ENCODE assay signal across 8 cellular contexts in genomic region chr2:43217228-43218220, GRCh38. TPM values are rescaled to one million over a fixed set of nuclear protein-coding genes. Genes with fewer than 3 reads are reported as not detected.
DNase-seq lines count a peak whose midpoint lies in the region; ATAC-seq, FAIRE-seq and TF ChIP-seq lines count a peak whose summit lies in the region.

No MANE protein-coding gene starts in this region.

- H3K4me1 ChIP-seq in HepG2 (ENCODE audit: insufficient read depth, low read length) (peaks cover 61% of the 10 kb centered on the region), tibial artery (peaks cover 0 to 75% (median 50%) of the 10 kb centered on the region in 4 donors)

- peaks cover 6% of the 10 kb centered on the region for H4K20me1 ChIP-seq in HepG2 (ENCODE audit: insufficient read depth, low read length)

- in situ Hi-C loops in HepG2 (cut with HindIII; ENCODE audit: extremely low pct_ligation_motif_present, low pct_unique_long_range_greater_than_20kb), result no loop called here

- no peak for TF ChIP-seq EP300 in HepG2 (IDR thresholded peaks at IDR 0.05; ENCODE audit: low read depth in 2 of 2, low read length in 2 of 2)
- no peak for TF ChIP-seq EP300 in HepG2 (CRISPR knock-in tag; IDR thresholded peaks at IDR 0.05; ENCODE audit: borderline replicate concordance)

- no peaks in the 10 kb centered on the region for H3K36me3 ChIP-seq in HepG2 (replicated peaks in 1 of 2; ENCODE audit: control insufficient read depth in 1 of 2, insufficient read depth in 2 of 2, low read length in 2 of 2)
- peaks cover 0 to 5% (median 2%) of the 10 kb centered on the region in 3 donors for H3K36me3 ChIP-seq in tibial artery

- no peak for TF ChIP-seq RAD21 in HepG2 (CRISPR knock-in tag; IDR thresholded peaks at IDR 0.05)

- peaks cover 19% of the 10 kb centered on the region for H3K79me2 ChIP-seq in HepG2 (ENCODE audit: insufficient read depth, low read length)

- H3K9ac ChIP-seq in HepG2 (ENCODE audit: insufficient read depth, low read depth, low read length), result peak overlapping the region; percentile 80

- DNase-seq in activated CD4-positive, alpha-beta T cell treated with anti-CD3 and anti-CD28 coated beads, Interleukin-2, amount 10 ng/mL, durations not matched to agents 7 days and 5 days, result no peak
- DNase-seq in activated CD4-positive, alpha-beta T cell treated with anti-CD3 and anti-CD28 coated beads, Interleukin-2, amount 50 U/mL, for 1 hour, result no peak
- no peak for DNase-seq in activated naive CD8-positive, alpha-beta T cell treated with anti-CD3 and anti-CD28 coated beads, Interleukin-2, amount 10 ng/mL, durations not matched to agents 7 days and 5 days
- no peak for DNase-seq in HepG2 (ENCODE audit: low spot score)
- DNase-seq in tibial artery, result no peak
- no peak for DNase-seq in activated effector memory CD4-positive, alpha-beta T cell treated with Interleukin-2 at 50 U/mL for 16 hours

- CTCF ChIA-PET in activated CD4-positive, alpha-beta T cell treated with anti-CD3 and anti-CD28 coated beads, Interleukin-2, amount 10 ng/mL, durations not matched to agents 7 days and 5 days (lab: Charles Lee), result interaction anchor here (0.8 to 29.8 kb wide), 11 partner anchors 8 to 144 kb away, joined by 3 to 525 read pairs (median 4); no protein-coding TSS in a partner anchor
- CTCF ChIA-PET in HepG2 (lab: Yijun Ruan, JAX; ENCODE audit: low intra/inter-chr PET ratio, low total read pairs), result no interaction called here

- peaks cover 54% of the 10 kb centered on the region for H3K4me1 Mint-ChIP-seq in activated CD4-positive, alpha-beta T cell treated with anti-CD3 and anti-CD28 coated beads, Interleukin-2, amount 10 ng/mL, durations not matched to agents 7 days and 5 days
- H3K4me1 Mint-ChIP-seq in activated naive CD8-positive, alpha-beta T cell treated with anti-CD3 and anti-CD28 coated beads, Interleukin-2, amount 10 ng/mL, durations not matched to agents 7 days and 5 days, result peaks cover 38% of the 10 kb centered on the region

- TF ChIP-seq CTCF in HepG2 (CRISPR knock-in tag; IDR thresholded peaks at IDR 0.05) (no peak), tibial artery (IDR thresholded peaks at IDR 0.05) (no peak)

- no peaks in the 10 kb centered on the region; a peak in 1 of 5 replicates for H3K27me3 ChIP-seq in HepG2 (ENCODE audit: control insufficient read depth in 1 of 2, insufficient read depth in 2 of 2, low read length in 2 of 2)
- no peaks in the 10 kb centered on the region for H3K27me3 ChIP-seq in tibial artery

- FAIRE-seq in HepG2 (lab: Jason Lieb, UNC), result no peak

- peak overlapping the region; percentile 80 to 97 (median 89) for H3K4me3 ChIP-seq in HepG2 (replicated peaks in 1 of 3; ENCODE audit: insufficient read depth in 1 of 3, low read depth in 2 of 3, low read length in 3 of 3)
- peak overlapping the region; percentile 87 to 89 for H3K4me3 ChIP-seq in tibial artery

- H3K4me2 ChIP-seq in HepG2 (ENCODE audit: low read depth, low read length), result peak overlapping the region; percentile 99

- POLR2A ChIA-PET in activated CD4-positive, alpha-beta T cell treated with anti-CD3 and anti-CD28 coated beads, Interleukin-2, amount 10 ng/mL, durations not matched to agents 7 days and 5 days (lab: Charles Lee), result interaction anchor here (0.6 kb wide), 1 partner anchor 14 kb away, joined by 3 read pairs; no protein-coding TSS in a partner anchor
- POLR2A ChIA-PET in activated naive CD8-positive, alpha-beta T cell treated with anti-CD3 and anti-CD28 coated beads, Interleukin-2, amount 10 ng/mL, durations not matched to agents 7 days and 5 days (lab: Charles Lee), result interaction anchor here (0.7 to 17.2 kb wide), 12 partner anchors 7 to 84 kb away, joined by 3 to 1375 read pairs (median 28); partner anchors contain the start of gene ZFP36L2
- POLR2A ChIA-PET in HepG2 (lab: Yijun Ruan, JAX), result interaction anchor here (0.7 to 13.7 kb wide), 14 partner anchors 10 to 292 kb away, joined by 3 to 324 read pairs (median 19); partner anchors contain the start of gene ZFP36L2

- BruUV-seq in HepG2 (replicated peaks; lab: Mats Ljungman, UMichigan), result no TSS peak

- TF ChIP-seq POLR2A in HepG2 (IDR thresholded peaks at IDR 0.05; ENCODE audit: insufficient read depth in 1 of 2, low read depth in 2 of 2, low read length in 2 of 2), result no peak

- peaks cover 26% of the 10 kb centered on the region for H3K36me3 Mint-ChIP-seq in activated CD4-positive, alpha-beta T cell treated with anti-CD3 and anti-CD28 coated beads, Interleukin-2, amount 10 ng/mL, durations not matched to agents 7 days and 5 days (ENCODE audit: low read depth)
- peaks cover 26% of the 10 kb centered on the region for H3K36me3 Mint-ChIP-seq in activated naive CD8-positive, alpha-beta T cell treated with anti-CD3 and anti-CD28 coated beads, Interleukin-2, amount 10 ng/mL, durations not matched to agents 7 days and 5 days

- H3K27me3 Mint-ChIP-seq in activated CD4-positive, alpha-beta T cell treated with anti-CD3 and anti-CD28 coated beads, Interleukin-2, amount 10 ng/mL, durations not matched to agents 7 days and 5 days, result no peaks in the 10 kb centered on the region
- H3K27me3 Mint-ChIP-seq in activated naive CD8-positive, alpha-beta T cell treated with anti-CD3 and anti-CD28 coated beads, Interleukin-2, amount 10 ng/mL, durations not matched to agents 7 days and 5 days, result no peaks in the 10 kb centered on the region

- no peak for ATAC-seq in activated naive CD8-positive, alpha-beta T cell treated with anti-CD3 and anti-CD28 coated beads, Interleukin-2, amount 10 ng/mL, durations not matched to agents 7 days and 5 days (ENCODE audit: low read depth)
- ATAC-seq in HepG2 (no peak), GM21786 (IDR thresholded peaks at IDR 0.05; ENCODE audit: unreplicated experiment) (no peak), GM19463 (IDR thresholded peaks at IDR 0.05; ENCODE audit: unreplicated experiment) (no peak)

- WGBS in HepG2 (ENCODE audit: low lambda C conversion rate), result 45% methylated on average over 11 of the region's 14 CpGs

- peak overlapping the region; percentile 89 for H3K27ac ChIP-seq in HepG2 (ENCODE audit: extremely low read length, insufficient read depth, low read length)
- peak overlapping the region; percentile 96 to 99 for H3K27ac ChIP-seq in tibial artery

- intact Hi-C loops in HepG2 (cut with micrococcal nuclease; ENCODE audit: unreplicated experiment), result no loop called here
- intact Hi-C loops in tibial artery (cut with DNase I; ENCODE audit: low total_unique reads), result loop anchor here (5.0 kb wide), 1 partner anchor 60 kb away; no protein-coding TSS in a partner anchor

- peak overlapping the region; percentile 97 for H3K27ac Mint-ChIP-seq in activated CD4-positive, alpha-beta T cell treated with anti-CD3 and anti-CD28 coated beads, Interleukin-2, amount 10 ng/mL, durations not matched to agents 7 days and 5 days
- peak overlapping the region; percentile 99 for H3K27ac Mint-ChIP-seq in activated naive CD8-positive, alpha-beta T cell treated with anti-CD3 and anti-CD28 coated beads, Interleukin-2, amount 10 ng/mL, durations not matched to agents 7 days and 5 days

- no peaks in the 10 kb centered on the region for H3K9me3 Mint-ChIP-seq in activated CD4-positive, alpha-beta T cell treated with anti-CD3 and anti-CD28 coated beads, Interleukin-2, amount 10 ng/mL, durations not matched to agents 7 days and 5 days
- no peaks in the 10 kb centered on the region for H3K9me3 Mint-ChIP-seq in activated naive CD8-positive, alpha-beta T cell treated with anti-CD3 and anti-CD28 coated beads, Interleukin-2, amount 10 ng/mL, durations not matched to agents 7 days and 5 days

- H2AFZ ChIP-seq in HepG2 (ENCODE audit: low read length), result no peak overlapping the region

- H3K4me3 Mint-ChIP-seq in activated CD4-positive, alpha-beta T cell treated with anti-CD3 and anti-CD28 coated beads, Interleukin-2, amount 10 ng/mL, durations not matched to agents 7 days and 5 days, result no peak overlapping the region
- peak overlapping the region; percentile 95 for H3K4me3 Mint-ChIP-seq in activated naive CD8-positive, alpha-beta T cell treated with anti-CD3 and anti-CD28 coated beads, Interleukin-2, amount 10 ng/mL, durations not matched to agents 7 days and 5 days

- no peaks in the 10 kb centered on the region for H3K9me3 ChIP-seq in HepG2 (ENCODE audit: low read length)
- no peaks in the 10 kb centered on the region for H3K9me3 ChIP-seq in tibial artery

TF ChIP-seq in HepG2, 621 proteins besides CTCF, POLR2A, EP300 and RAD21 (continues in another document):
- TF ChIP-seq ZNF644 (CRISPR knock-in tag; IDR thresholded peaks at IDR 0.05; ENCODE audit: low read depth) (no peak), ZNF615 (CRISPR knock-in tag; IDR thresholded peaks at IDR 0.05; ENCODE audit: borderline replicate concordance) (no peak), MYC (CRISPR knock-in tag; IDR thresholded peaks at IDR 0.05; ENCODE audit: borderline replicate concordance) (0 out of 2 replicates have a peak, but pooled peaks have one; percentile 38), ZFP36L2 (CRISPR knock-in tag; IDR thresholded peaks at IDR 0.05) (no peak)

RNA-seq across cellular contexts. Expression of gene ZFP36L2, which starts 8.9 kb away (rescaled TPM):
- total RNA-seq in activated CD4-positive, alpha-beta T cell treated with anti-CD3 and anti-CD28 coated beads, Interleukin-2, amount 10 ng/mL, durations not matched to agents 7 days and 5 days, result 100 to 1,000 TPM; 210 to 228 TPM
- total RNA-seq in activated naive CD8-positive, alpha-beta T cell treated with anti-CD3 and anti-CD28 coated beads, Interleukin-2, amount 10 ng/mL, durations not matched to agents 7 days and 5 days, result 100 to 1,000 TPM; 207 to 218 TPM
- total RNA-seq in HepG2 (2016; rRNA removed; fragmentation: Illumina TruSeq; extraction: Trizol), result 21.8 and 32.5 TPM in 2 replicates
- total RNA-seq in HepG2 (2016; cell fraction: cytosol; rRNA removed; fragmentation: Illumina TruSeq; extraction: Trizol; ENCODE audit: low read depth), result 10.9 and 11.1 TPM in 2 replicates
- 20.7 and 30.7 TPM in 2 replicates for total RNA-seq in HepG2 (2016; cell fraction: insoluble cytoplasmic fraction; rRNA removed; fragmentation: Illumina TruSeq; extraction: Trizol)
- total RNA-seq in HepG2 (2016; cell fraction: membrane; rRNA removed; fragmentation: Illumina TruSeq; extraction: Trizol), result 45.2 and 45.6 TPM in 2 replicates
- total RNA-seq in HepG2 (2016; cell fraction: nucleus; rRNA removed; fragmentation: Illumina TruSeq; extraction: Trizol), result 28.9 and 31.5 TPM in 2 replicates
- polyA plus RNA-seq in HepG2 (2011; rRNA removed), result 11.2 and 12.5 TPM in 2 replicates
- 6.8 and 9.1 TPM in 2 replicates for polyA plus RNA-seq in HepG2 (2011; cell fraction: cytosol; rRNA removed)
- 13.5 and 16.7 TPM in 2 replicates for polyA plus RNA-seq in HepG2 (2011; cell fraction: nucleus; rRNA removed)
- 52.4 and 60.8 TPM in 2 replicates for polyA plus RNA-seq in HepG2 (2012)
- polyA plus RNA-seq in HepG2 (2016; cell fraction: cytosol; fragmentation: Illumina TruSeq; extraction: Trizol; ENCODE audit: low read depth), result 10.6 and 12.4 TPM in 2 replicates
- 78.1 and 90.4 TPM in 2 replicates for polyA plus RNA-seq in HepG2 (2016; cell fraction: insoluble cytoplasmic fraction; fragmentation: Illumina TruSeq; extraction: Trizol; ENCODE audit: low read depth)
- polyA plus RNA-seq in HepG2 (2016; cell fraction: membrane; fragmentation: Illumina TruSeq; extraction: Trizol; ENCODE audit: low read depth), result 44.3 and 47.5 TPM in 2 replicates
- polyA plus RNA-seq in HepG2 (2016; cell fraction: nucleus; fragmentation: Illumina TruSeq; extraction: Trizol; ENCODE audit: insufficient read depth, low read depth), result 95.3 and 99.0 TPM in 2 replicates
- polyA minus RNA-seq in HepG2 (2011; rRNA and poly(A)+ RNA removed; ENCODE audit: low replicate concordance), result 3.9 and 12.4 TPM in 2 replicates
- 25.5 and 27.1 TPM in 2 replicates for polyA minus RNA-seq in HepG2 (2011; cell fraction: cytosol; rRNA and poly(A)+ RNA removed)
- polyA minus RNA-seq in HepG2 (2011; cell fraction: nucleus; rRNA and poly(A)+ RNA removed), result 10.1 and 12.1 TPM in 2 replicates
